ENCODE assay signal across 8 cellular contexts in genomic region chr18:9101730-9102390, GRCh38. TPM values are rescaled to one million over a fixed set of nuclear protein-coding genes. Genes with fewer than 3 reads are reported as not detected.
DNase-seq lines count a peak whose midpoint lies in the region; ATAC-seq and TF ChIP-seq lines count a peak whose summit lies in the region.

No MANE protein-coding gene starts in this region.

- peaks cover 63% of the 10 kb centered on the region for H3K4me1 Mint-ChIP-seq in CD4-positive, alpha-beta T cell (ENCODE audit: low read depth)
- peaks cover 32 to 51% (median 38%) of the 10 kb centered on the region in 3 donors for H3K4me1 Mint-ChIP-seq in IgD-negative memory B cell
- H3K4me1 Mint-ChIP-seq in endothelial cell (ENCODE audit: unreplicated experiment): peaks cover 43% of the 10 kb centered on the region

- peak overlapping the region; percentile 95 for H3K4me3 Mint-ChIP-seq in CD4-positive, alpha-beta T cell
- H3K4me3 Mint-ChIP-seq in IgD-negative memory B cell (peak overlapping the region; percentile 91 to 98 (median 96)), endothelial cell (ENCODE audit: unreplicated experiment) (peak overlapping the region; percentile 96)

- DNase-seq in CD4-positive, alpha-beta T cell: peak in 1 of 10 experiments; percentile 19
- peak; percentile 18 for DNase-seq in SKM-1 (lab: John Stamatoyannopoulos, UW; ENCODE audit: unreplicated experiment)
- DNase-seq in endothelial cell (ENCODE audit: low spot score): no peak

- POLR2A ChIA-PET in CD4-positive, alpha-beta T cell (lab: Charles Lee): interaction anchor here (0.9 to 35.5 kb wide), 13 partner anchors 9 to 232 kb away, joined by 3 to 914 read pairs (median 5); partner anchors contain the start of genes ANKRD12 and TWSG1

- H3K4me3 ChIP-seq in mucosa of rectum (ENCODE audit: low read length in 2 of 2): peak overlapping the region; percentile 82 to 90

- H3K9ac ChIP-seq in mucosa of rectum (ENCODE audit: low read depth in 1 of 2, low read length in 2 of 2): peak overlapping the region; percentile 78 to 93

- H3K36me3 ChIP-seq in mucosa of rectum (ENCODE audit: control insufficient read depth in 2 of 2, insufficient read depth in 2 of 2, low read length in 2 of 2): no peaks in the 10 kb centered on the region

- no peaks in the 10 kb centered on the region for H3K27me3 Mint-ChIP-seq in CD4-positive, alpha-beta T cell
- H3K27me3 Mint-ChIP-seq in IgD-negative memory B cell (no peaks in the 10 kb centered on the region), endothelial cell (ENCODE audit: unreplicated experiment) (peaks cover 7% of the 10 kb centered on the region)

- H3K36me3 Mint-ChIP-seq in CD4-positive, alpha-beta T cell (ENCODE audit: low read depth): peaks cover 36% of the 10 kb centered on the region
- H3K36me3 Mint-ChIP-seq in IgD-negative memory B cell: peaks cover 7% of the 10 kb centered on the region
- H3K36me3 Mint-ChIP-seq in endothelial cell (ENCODE audit: low read depth, unreplicated experiment): no peaks in the 10 kb centered on the region

- H3K27me3 ChIP-seq in CD4-positive, alpha-beta T cell (ENCODE audit: control insufficient read depth, insufficient read depth, low read length): no peaks in the 10 kb centered on the region
- no peaks in the 10 kb centered on the region for H3K27me3 ChIP-seq in mucosa of rectum (ENCODE audit: control insufficient read depth in 2 of 2, insufficient read depth in 2 of 2, low read length in 2 of 2)

- CTCF ChIA-PET in CD4-positive, alpha-beta T cell (lab: Charles Lee): interaction anchor here (1.3 to 5.7 kb wide), 4 partner anchors 10 to 36 kb away, joined by 4 to 66 read pairs (median 6); partner anchors contain the start of gene ANKRD12

- H3K9me3 ChIP-seq in CD4-positive, alpha-beta T cell (ENCODE audit: control insufficient read depth, low read length): no peaks in the 10 kb centered on the region
- no peaks in the 10 kb centered on the region for H3K9me3 ChIP-seq in mucosa of rectum (ENCODE audit: control insufficient read depth in 2 of 2, low read length in 2 of 2)

- H3K9me3 Mint-ChIP-seq in CD4-positive, alpha-beta T cell: no peaks in the 10 kb centered on the region
- H3K9me3 Mint-ChIP-seq in IgD-negative memory B cell (peaks cover 0 to 1% (median 0%) of the 10 kb centered on the region in 3 donors), endothelial cell (ENCODE audit: unreplicated experiment) (no peaks in the 10 kb centered on the region)

- peak; percentile 45 for ATAC-seq in CD4-positive, alpha-beta T cell (ENCODE audit: poor library complexity)
- ATAC-seq in GM19395 (IDR thresholded peaks at IDR 0.05; ENCODE audit: unreplicated experiment) (peak; percentile 19), GM18873 (IDR thresholded peaks at IDR 0.05; ENCODE audit: low FRiP score, unreplicated experiment) (no peak), HG02678 (IDR thresholded peaks at IDR 0.05; ENCODE audit: unreplicated experiment) (no peak)

- H3K27ac Mint-ChIP-seq in CD4-positive, alpha-beta T cell: peak overlapping the region; percentile 90
- H3K27ac Mint-ChIP-seq in IgD-negative memory B cell: peak overlapping the region; percentile 78 to 94 (median 85)
- H3K27ac Mint-ChIP-seq in endothelial cell (ENCODE audit: unreplicated experiment): peak overlapping the region; percentile 99

- intact Hi-C loops in CD4-positive, alpha-beta T cell (cut with DNase I, micrococcal nuclease): loop anchor here (1.0 to 10.0 kb wide), 10 partner anchors 11 to 813 kb away; partner anchors contain the start of genes TWSG1 (in 2 of the 2), VAPA (in 2 of the 2), ANKRD12 (in 1 of the 2) and RALBP1 (in 1 of the 2)

- H3K27ac ChIP-seq in CD4-positive, alpha-beta T cell (ENCODE audit: low read depth, low read length): peak overlapping the region; percentile 82
- H3K27ac ChIP-seq in mucosa of rectum (ENCODE audit: low read depth in 2 of 2, low read length in 2 of 2): peak overlapping the region; percentile 87 to 91

- H3K4me1 ChIP-seq in mucosa of rectum (ENCODE audit: control insufficient read depth in 2 of 2, insufficient read depth in 2 of 2, low read length in 2 of 2): peaks cover 26 to 31% of the 10 kb centered on the region in 2 donors

- no peak for TF ChIP-seq CTCF in CD4-positive, alpha-beta T cell (IDR thresholded peaks at IDR 0.05)
- no peak for TF ChIP-seq CTCF in endothelial cell (IDR thresholded peaks at IDR 0.05; ENCODE audit: unreplicated experiment)

RNA-seq across cellular contexts. Expression of gene NDUFV2, which starts 0.6 kb away (rescaled TPM):
- 100 to 1,000 TPM; 230 to 231 TPM for total RNA-seq in CD4-positive, alpha-beta T cell
- 144 TPM for polyA plus RNA-seq in IgD-negative memory B cell
- total RNA-seq in endothelial cell (ENCODE audit: unreplicated experiment): 102 TPM

RNA-seq across cellular contexts. Expression of gene ANKRD12, which starts 34.7 kb away (rescaled TPM):
- 100 to 1,000 TPM; 160 to 164 TPM for total RNA-seq in CD4-positive, alpha-beta T cell
- polyA plus RNA-seq in IgD-negative memory B cell: 87.3 TPM
- 32.9 TPM for total RNA-seq in endothelial cell (ENCODE audit: unreplicated experiment)

Comparison
In these comparisons a context has a peak if more than half of its experiments do, and no peak if none do; other contexts are left out.
1. ATAC-seq: peak in CD4-positive, alpha-beta T cell (single experiment) and GM19395 (single experiment); none in GM18873 (single experiment) and HG02678 (single experiment).
2. Peak in every context shown above with its lines, with median percentiles within 50 percentile points of each other: H3K27ac Mint-ChIP-seq and H3K4me3 Mint-ChIP-seq.